ENCODE assay signal across 9 cellular contexts in genomic region chr4:108155373-108155772, GRCh38. TPM values are rescaled to one million over a fixed set of nuclear protein-coding genes. Genes with fewer than 3 reads are reported as not detected.
DNase-seq lines count a peak whose midpoint lies in the region; ATAC-seq and TF ChIP-seq lines count a peak whose summit lies in the region.
"Had no signal": no experiment of that assay in that cellular context is flagged by ENCODE, and none has a peak within 500 bp of the region (broad histone marks: within the 10 kb centered on the region; RNA-seq: fewer than 3 reads in every experiment).

No MANE protein-coding gene starts in this region.

- no peaks in the 10 kb centered on the region for H3K9me3 Mint-ChIP-seq in activated naive CD8-positive, alpha-beta T cell (ENCODE audit: low read depth)
- H3K9me3 Mint-ChIP-seq in mesothelial cell of epicardium = no peaks in the 10 kb centered on the region

- H3K27ac Mint-ChIP-seq in activated naive CD8-positive, alpha-beta T cell = peak overlapping the region; percentile 96
- peak overlapping the region; percentile 39 for H3K27ac Mint-ChIP-seq in mesothelial cell of epicardium

- H3K4me1 Mint-ChIP-seq in activated naive CD8-positive, alpha-beta T cell (ENCODE audit: low read depth) = peaks cover 94% of the 10 kb centered on the region
- H3K4me1 Mint-ChIP-seq in mesothelial cell of epicardium = peaks cover 33% of the 10 kb centered on the region

- DNase-seq in Daoy (ENCODE audit: low read depth) (peak; percentile 61), HT-29 (ENCODE audit: low spot score) (peak; percentile 26), mesothelial cell of epicardium (ENCODE audit: low spot score in 2 of 2, unreplicated experiment in 2 of 2) (no peak), GOT3 (lab: John Stamatoyannopoulos, UW) (no peak), NCI-H1694 (lab: John Stamatoyannopoulos, UW) (no peak), KG1 (lab: John Stamatoyannopoulos, UW) (no peak)

- no peak for ATAC-seq in GM18517 (IDR thresholded peaks at IDR 0.05; ENCODE audit: unreplicated experiment)

- no peak for TF ChIP-seq CTCF in mesothelial cell of epicardium (IDR thresholded peaks at IDR 0.05; ENCODE audit: unreplicated experiment)

- peaks cover 23% of the 10 kb centered on the region for H3K36me3 Mint-ChIP-seq in activated naive CD8-positive, alpha-beta T cell
- peaks cover 18% of the 10 kb centered on the region for H3K36me3 Mint-ChIP-seq in mesothelial cell of epicardium

- no peaks in the 10 kb centered on the region for H3K27me3 Mint-ChIP-seq in activated naive CD8-positive, alpha-beta T cell
- H3K27me3 Mint-ChIP-seq in mesothelial cell of epicardium (ENCODE audit: low read depth) = no peaks in the 10 kb centered on the region

- peak overlapping the region; percentile 85 for H3K4me3 Mint-ChIP-seq in activated naive CD8-positive, alpha-beta T cell
- H3K4me3 Mint-ChIP-seq in mesothelial cell of epicardium = no peak overlapping the region

RNA-seq across cellular contexts. Expression of gene LEF1, which starts 13.4 kb away (rescaled TPM):
- total RNA-seq in Daoy (2014; rRNA removed; shearing (Covaris generic)) = 17.1 and 19.7 TPM in 2 replicates
- total RNA-seq in HT-29 (2014; rRNA removed; shearing (Covaris generic)) = 0.10 and 0.21 TPM in 2 replicates
- total RNA-seq in mesothelial cell of epicardium = 72.4 to 76.8 TPM (median 76.6 TPM) in 3 replicates
- total RNA-seq: G401 had no signal

Comparison
In these comparisons a context has a peak if more than half of its experiments do, and no peak if none do; other contexts are left out.
1. DNase-seq: peak in Daoy (single experiment) and HT-29 (single experiment); none in mesothelial cell of epicardium (0 of 2), GOT3 (single experiment), NCI-H1694 (single experiment) and KG1 (single experiment).
2. RNA of gene LEF1, which starts 13.4 kb away (total RNA-seq): 72.4 to 76.8 TPM in mesothelial cell of epicardium and 17.1 to 19.7 TPM in Daoy; 0.10 to 0.21 TPM in HT-29; every median in the first group is over 10 times any median in the second.